Comparison of ENCODE assay signal across 27 cellular contexts in the genomic region with DNA sequence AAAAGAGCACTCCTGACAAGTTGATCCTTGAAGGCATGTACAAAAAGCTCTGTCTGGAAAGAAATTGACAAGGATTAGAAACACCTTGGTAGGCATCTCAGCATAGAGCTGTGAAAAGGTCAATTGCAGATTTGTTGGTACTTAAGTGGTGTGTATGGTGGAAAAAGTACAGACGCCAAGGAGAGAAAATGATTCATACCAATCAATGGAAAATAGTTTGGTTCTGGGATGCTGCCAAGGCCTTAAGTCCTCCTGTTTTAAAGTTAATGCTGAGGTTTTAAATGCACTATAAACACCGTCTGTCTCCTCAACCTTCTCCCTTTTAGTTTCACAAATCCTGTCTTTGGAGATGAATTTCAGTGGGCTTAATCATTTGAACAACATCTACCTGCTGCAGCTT.
DNase-seq lines count a peak whose midpoint lies in the region; ATAC-seq and TF ChIP-seq lines count a peak whose summit lies in the region.
"Had no signal": no experiment of that assay in that cellular context is flagged by ENCODE, and none has a peak within 500 bp of the region (broad histone marks: within the 10 kb centered on the region; RNA-seq: fewer than 3 reads in every experiment).

No MANE protein-coding gene starts in this region.

- H3K4me1 ChIP-seq in uterus = no peaks in the 10 kb centered on the region
- H3K4me1 ChIP-seq: BE2C, breast epithelium, left lung had no signal

- peaks cover 32% of the 10 kb centered on the region for H3K36me3 Mint-ChIP-seq in Calu3 (ENCODE audit: insufficient read depth, unreplicated experiment)
- H3K36me3 Mint-ChIP-seq: natural killer cell, type B pancreatic cell had no signal

- ATAC-seq in left colon = peak; percentile 2
- no peak for ATAC-seq in GM21447 (IDR thresholded peaks at IDR 0.05; ENCODE audit: unreplicated experiment)
- ATAC-seq in HG03196 (IDR thresholded peaks at IDR 0.05; ENCODE audit: unreplicated experiment) = no peak
- ATAC-seq: activated CD8-positive, alpha-beta T cell treated with anti-CD3 and anti-CD28 coated beads for 36 hours; gastroesophageal sphincter; natural killer cell had no signal

- CTCF ChIA-PET in Calu3 (lab: Charles Lee) = no interaction called here

- H3K27me3 Mint-ChIP-seq in Calu3 (ENCODE audit: unreplicated experiment) = no peaks in the 10 kb centered on the region
- H3K27me3 Mint-ChIP-seq: activated CD8-positive, alpha-beta T cell treated with anti-CD3 and anti-CD28 coated beads for 36 hours; CD8-positive, alpha-beta memory T cell; type B pancreatic cell had no signal

- H3K36me3 ChIP-seq in uterus = no peaks in the 10 kb centered on the region
- H3K36me3 ChIP-seq: BE2C, breast epithelium, gastroesophageal sphincter, left lung had no signal

- no peaks in the 10 kb centered on the region for H3K27me3 ChIP-seq in uterus
- H3K27me3 ChIP-seq: BE2C, breast epithelium, esophagus muscularis mucosa, gastroesophageal sphincter, left lung had no signal

- peaks cover 23% of the 10 kb centered on the region for H3K4me1 Mint-ChIP-seq in Calu3 (ENCODE audit: low read depth, unreplicated experiment)
- H3K4me1 Mint-ChIP-seq: natural killer cell had no signal

- DNase-seq in Calu3 (peak; percentile 5), NCI-H446 treated with DMSO at 0.1 percent for 48 hours (lab: John Stamatoyannopoulos, UW) (peak; percentile 27), astrocyte of the hippocampus (ENCODE audit: low read depth, low spot score) (peak; percentile 74), left colon (no peak), NCI-H2196 treated with DMSO at 0.1 percent for 48 hours (lab: John Stamatoyannopoulos, UW; ENCODE audit: unreplicated experiment) (no peak), uterus (no peak)
- DNase-seq: ACHN; activated CD4-positive, CD25-positive, alpha-beta regulatory T cell treated with anti-CD3 and anti-CD28 coated beads, Interleukin-2, amount 50 U/mL, for 72 hours; activated CD8-positive, alpha-beta T cell treated with anti-CD3 and anti-CD28 coated beads for 36 hours; activated gamma-delta T cell treated with Interleukin-2 at 50 U/mL for 16 hours; BE2C; CD8-positive, alpha-beta memory T cell; cortex of kidney; H7; hippocampal formation; left lung; natural killer cell; NCI-H187; NCI-H748 treated with DMSO at 0.1 percent for 48 hours; small intestine; stimulated activated CD8-positive, alpha-beta memory T cell treated with anti-CD3 and anti-CD28 coated beads, Interleukin-4, amount 100 ng/mL, for 48 hours had no signal

- no peak overlapping the region for H3K4me3 ChIP-seq in uterus
- H3K4me3 ChIP-seq: breast epithelium, esophagus muscularis mucosa, gastroesophageal sphincter, left lung had no signal

- BruUV-seq in Calu3 (replicated peaks; lab: Mats Ljungman, UMichigan) = no TSS peak

- intact Hi-C loops in Calu3 (cut with micrococcal nuclease; ENCODE audit: unreplicated experiment) = no loop called here
- intact Hi-C loops in left colon (cut with DNase I, micrococcal nuclease) = no loop called here
- intact Hi-C loops in uterus (cut with DNase I; ENCODE audit: low total_unique reads) = no loop called here

- no peak overlapping the region for H3K4me3 Mint-ChIP-seq in Calu3 (ENCODE audit: low read depth, unreplicated experiment)
- H3K4me3 Mint-ChIP-seq: activated CD8-positive, alpha-beta T cell treated with anti-CD3 and anti-CD28 coated beads for 36 hours; CD8-positive, alpha-beta memory T cell; natural killer cell; type B pancreatic cell had no signal

- H3K27ac Mint-ChIP-seq in Calu3 (ENCODE audit: unreplicated experiment) = no peak overlapping the region
- H3K27ac Mint-ChIP-seq: activated CD8-positive, alpha-beta T cell treated with anti-CD3 and anti-CD28 coated beads for 36 hours; natural killer cell; type B pancreatic cell had no signal

- H3K27ac ChIP-seq in uterus = no peak overlapping the region
- H3K27ac ChIP-seq: breast epithelium, esophagus muscularis mucosa, gastroesophageal sphincter, left lung had no signal

- TF ChIP-seq CTCF in Calu3 (IDR thresholded peaks at IDR 0.05; ENCODE audit: unreplicated experiment) = no peak
- no peak for TF ChIP-seq CTCF in uterus (IDR thresholded peaks at IDR 0.05)

- TF ChIP-seq POLR2A in uterus (IDR thresholded peaks at IDR 0.05) = no peak

- no peaks in the 10 kb centered on the region for H3K9me3 ChIP-seq in uterus
- H3K9me3 ChIP-seq: BE2C, breast epithelium, esophagus muscularis mucosa, gastroesophageal sphincter, left lung had no signal

- no peaks in the 10 kb centered on the region for H3K9me3 Mint-ChIP-seq in Calu3 (ENCODE audit: low read depth, unreplicated experiment)
- H3K9me3 Mint-ChIP-seq: CD8-positive, alpha-beta memory T cell; type B pancreatic cell had no signal

Comparison
In these comparisons a context has a peak if more than half of its experiments do, and no peak if none do; other contexts are left out.
1. DNase-seq: peak in Calu3 (single experiment), NCI-H446 treated with DMSO at 0.1 percent for 48 hours (single experiment) and astrocyte of the hippocampus (single experiment); none in left colon (0 of 2), NCI-H2196 treated with DMSO at 0.1 percent for 48 hours (single experiment) and uterus (0 of 2).